Comparison of ENCODE assay signal across 1 cellular context in the genomic region with DNA sequence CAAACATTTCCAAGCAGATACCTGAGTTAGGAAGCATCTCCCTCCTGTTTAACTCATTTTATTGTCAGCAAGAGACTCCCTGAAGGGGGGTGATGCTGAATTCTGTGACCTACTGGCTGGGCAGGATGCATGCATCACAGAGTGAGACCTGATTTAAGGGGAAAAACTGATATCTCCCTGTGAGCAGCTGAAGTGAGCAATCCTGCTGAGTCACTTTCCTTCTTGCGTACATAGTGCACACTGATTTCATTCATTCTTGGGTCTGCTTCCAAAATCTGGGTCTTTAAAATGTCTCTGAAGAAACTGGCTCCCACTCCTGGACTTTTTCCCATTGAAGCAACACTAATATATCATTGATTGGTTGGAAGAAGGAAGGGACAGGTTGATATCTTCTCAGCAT.
TF ChIP-seq lines count a peak whose summit lies in the region.

No MANE protein-coding gene starts in this region.

TF ChIP-seq in SK-N-SH, 30 proteins besides CTCF, POLR2A, EP300 and RAD21 (continued from another document):
- TF ChIP-seq, protein P1, sequence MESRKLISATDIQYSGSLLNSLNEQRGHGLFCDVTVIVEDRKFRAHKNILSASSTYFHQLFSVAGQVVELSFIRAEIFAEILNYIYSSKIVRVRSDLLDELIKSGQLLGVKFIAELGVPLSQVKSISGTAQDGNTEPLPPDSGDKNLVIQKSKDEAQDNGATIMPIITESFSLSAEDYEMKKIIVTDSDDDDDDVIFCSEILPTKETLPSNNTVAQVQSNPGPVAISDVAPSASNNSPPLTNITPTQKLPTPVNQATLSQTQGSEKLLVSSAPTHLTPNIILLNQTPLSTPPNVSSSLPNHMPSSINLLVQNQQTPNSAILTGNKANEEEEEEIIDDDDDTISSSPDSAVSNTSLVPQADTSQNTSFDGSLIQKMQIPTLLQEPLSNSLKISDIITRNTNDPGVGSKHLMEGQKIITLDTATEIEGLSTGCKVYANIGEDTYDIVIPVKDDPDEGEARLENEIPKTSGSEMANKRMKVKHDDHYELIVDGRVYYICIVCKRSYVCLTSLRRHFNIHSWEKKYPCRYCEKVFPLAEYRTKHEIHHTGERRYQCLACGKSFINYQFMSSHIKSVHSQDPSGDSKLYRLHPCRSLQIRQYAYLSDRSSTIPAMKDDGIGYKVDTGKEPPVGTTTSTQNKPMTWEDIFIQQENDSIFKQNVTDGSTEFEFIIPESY (IDR thresholded peaks at IDR 0.05; ENCODE audit: borderline replicate concordance, low read depth) = no peak
- TF ChIP-seq GABPA (IDR thresholded peaks at IDR 0.05; ENCODE audit: low read depth) = no peak
- TF ChIP-seq YY1 (IDR thresholded peaks at IDR 0.05; ENCODE audit: low read depth) = no peak
- TF ChIP-seq, protein P2, sequence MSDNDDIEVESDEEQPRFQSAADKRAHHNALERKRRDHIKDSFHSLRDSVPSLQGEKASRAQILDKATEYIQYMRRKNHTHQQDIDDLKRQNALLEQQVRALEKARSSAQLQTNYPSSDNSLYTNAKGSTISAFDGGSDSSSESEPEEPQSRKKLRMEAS (IDR thresholded peaks at IDR 0.05; ENCODE audit: low read depth) = peak; percentile 39; the same call in 1 of the 2 replicates
- TF ChIP-seq TCF12 (IDR thresholded peaks at IDR 0.05) = peak; percentile 57; the same call in 1 of the 2 replicates
- no peak for TF ChIP-seq GATA2 (CRISPR knock-in tag; IDR thresholded peaks at IDR 0.05)
- TF ChIP-seq JUND (IDR thresholded peaks at IDR 0.05) = peak; percentile 63
- no peak for TF ChIP-seq SIN3A (IDR thresholded peaks at IDR 0.05; ENCODE audit: borderline replicate concordance, low read depth, low read length)
- peak; percentile 60 for TF ChIP-seq NFIC (IDR thresholded peaks at IDR 0.05; ENCODE audit: borderline replicate concordance)
- TF ChIP-seq TAF1 (IDR thresholded peaks at IDR 0.05; ENCODE audit: borderline replicate concordance, low read depth, low read length) = no peak
- no peak for TF ChIP-seq ELF1 (IDR thresholded peaks at IDR 0.05)
- TF ChIP-seq POLR2AphosphoS5 (IDR thresholded peaks at IDR 0.05; ENCODE audit: low read depth, low read length) = no peak
- no peak for TF ChIP-seq EZH2phosphoT487 (IDR thresholded peaks at IDR 0.05; ENCODE audit: borderline replicate concordance, low read depth)
- TF ChIP-seq FOXM1 (IDR thresholded peaks at IDR 0.05; ENCODE audit: low read depth) = no peak
- TF ChIP-seq FOSL2 (IDR thresholded peaks at IDR 0.05; ENCODE audit: borderline replicate concordance, low read depth) = peak; percentile 87
- TF ChIP-seq RCOR1 (IDR thresholded peaks at IDR 0.05; ENCODE audit: low read length) = no peak
- TF ChIP-seq, protein P3, sequence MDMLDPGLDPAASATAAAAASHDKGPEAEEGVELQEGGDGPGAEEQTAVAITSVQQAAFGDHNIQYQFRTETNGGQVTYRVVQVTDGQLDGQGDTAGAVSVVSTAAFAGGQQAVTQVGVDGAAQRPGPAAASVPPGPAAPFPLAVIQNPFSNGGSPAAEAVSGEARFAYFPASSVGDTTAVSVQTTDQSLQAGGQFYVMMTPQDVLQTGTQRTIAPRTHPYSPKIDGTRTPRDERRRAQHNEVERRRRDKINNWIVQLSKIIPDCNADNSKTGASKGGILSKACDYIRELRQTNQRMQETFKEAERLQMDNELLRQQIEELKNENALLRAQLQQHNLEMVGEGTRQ (IDR thresholded peaks at IDR 0.05; ENCODE audit: borderline replicate concordance, low read depth, low read length) = no peak
- TF ChIP-seq FOXJ3 (CRISPR knock-in tag; IDR thresholded peaks at IDR 0.05) = no peak
